In genomic region chr17:20284575-20284974, GRCh38 we compare ENCODE assay signal across 32 cellular contexts.
DNase-seq lines count a peak whose midpoint lies in the region; ATAC-seq and TF ChIP-seq lines count a peak whose summit lies in the region.
"Had no signal": no experiment of that assay in that cellular context is flagged by ENCODE, and none has a peak within 500 bp of the region (broad histone marks: within the 10 kb centered on the region; RNA-seq: fewer than 3 reads in every experiment).

No MANE protein-coding gene starts in this region.

- H3K27ac ChIP-seq in ectodermal cell (ENCODE audit: insufficient read depth, low read depth, low read length, poor library complexity, severe bottlenecking) = peak overlapping the region; percentile 58
- H3K27ac ChIP-seq in substantia nigra (ENCODE audit: low read depth, low read length, poor library complexity, severe bottlenecking) = peak overlapping the region; percentile 46
- H3K27ac ChIP-seq: adrenal gland, body of pancreas, heart right ventricle, lower lobe of right lung, Peyer's patch, transverse colon had no signal

- H3K36me3 ChIP-seq in ectodermal cell (ENCODE audit: control insufficient read depth, insufficient read depth, low read length) = no peaks in the 10 kb centered on the region
- H3K36me3 ChIP-seq: adrenal gland, lower lobe of right lung, Peyer's patch, transverse colon had no signal

- DNase-seq in WTC11 (ENCODE audit: low spot score) (no peak), substantia nigra (lab: John Stamatoyannopoulos, UW) (no peak), NCI-H1417 (lab: John Stamatoyannopoulos, UW) (no peak), SHP77 (lab: John Stamatoyannopoulos, UW) (no peak)
- DNase-seq: activated CD4-positive, alpha-beta T cell treated with anti-CD3 and anti-CD28 coated beads for 4 hours; activated CD8-positive, alpha-beta T cell treated with anti-CD3 and anti-CD28 coated beads, Interleukin-2, amount 10 ng/mL, durations not matched to agents 7 days and 5 days; activated naive CD4-positive, alpha-beta T cell treated with anti-CD3 and anti-CD28 coated beads for 36 hours; body of pancreas; C1 segment of cervical spinal cord; effector memory CD8-positive, alpha-beta T cell; foreskin melanocyte; HCEC 1CT; heart right ventricle; Karpas-422; lower lobe of right lung; mucosa of descending colon; NCI-H1436 treated with DMSO at 0.1 percent for 48 hours; NCI-H2107; NCI-H748 treated with DMSO at 0.1 percent for 48 hours; Peyer's patch; posterior cingulate gyrus; right cardiac atrium; SHP77 treated with DMSO at 0.1 percent for 48 hours; stimulated activated CD4-positive, alpha-beta T cell treated with anti-CD3 and anti-CD28 coated beads, Interleukin-4, amount 100 ng/mL, for 24 hours; SW 1271; T-helper 9 cell; transverse colon had no signal

- POLR2A ChIA-PET in WTC11 (lab: Charles Lee) = no interaction called here

- peaks cover 25% of the 10 kb centered on the region for H3K4me1 ChIP-seq in ectodermal cell (ENCODE audit: control insufficient read depth, insufficient read depth, low read length)
- H3K4me1 ChIP-seq: body of pancreas, lower lobe of right lung, Peyer's patch, transverse colon had no signal

- TF ChIP-seq CTCF in WTC11 (IDR thresholded peaks at IDR 0.05) = no peak
- TF ChIP-seq CTCF in nephron (IDR thresholded peaks at IDR 0.05; ENCODE audit: unreplicated experiment in 3 of 3) = no peak

- H3K4me3 Mint-ChIP-seq in WTC11 (no peak overlapping the region), nephron (no peak overlapping the region)
- H3K4me3 Mint-ChIP-seq: activated CD8-positive, alpha-beta T cell treated with anti-CD3 and anti-CD28 coated beads, Interleukin-2, amount 10 ng/mL, durations not matched to agents 7 days and 5 days; activated naive CD4-positive, alpha-beta T cell treated with anti-CD3 and anti-CD28 coated beads for 36 hours; effector memory CD8-positive, alpha-beta T cell; natural killer cell treated with Interleukin-12 subunit alpha and Interleukin-12 subunit beta and Interleukin-15 and Interleukin-18, amount 100 ng/mL, for 72 hours had no signal

- no peaks in the 10 kb centered on the region for H3K27me3 ChIP-seq in ectodermal cell (ENCODE audit: control insufficient read depth, insufficient read depth, low read length, poor library complexity, severe bottlenecking)
- H3K27me3 ChIP-seq: adrenal gland, body of pancreas, heart right ventricle, Peyer's patch, transverse colon had no signal

- H3K27me3 Mint-ChIP-seq in WTC11 (ENCODE audit: low read depth) (no peaks in the 10 kb centered on the region), nephron (ENCODE audit: low read depth) (no peaks in the 10 kb centered on the region)
- H3K27me3 Mint-ChIP-seq: effector memory CD8-positive, alpha-beta T cell; natural killer cell treated with Interleukin-12 subunit alpha and Interleukin-12 subunit beta and Interleukin-15 and Interleukin-18, amount 100 ng/mL, for 72 hours had no signal

- H3K36me3 Mint-ChIP-seq in WTC11 (peaks cover 18% of the 10 kb centered on the region), nephron (ENCODE audit: low read depth) (peaks cover 11% of the 10 kb centered on the region)
- H3K36me3 Mint-ChIP-seq: natural killer cell treated with Interleukin-12 subunit alpha and Interleukin-12 subunit beta and Interleukin-15 and Interleukin-18, amount 100 ng/mL, for 72 hours had no signal

- no peak for ATAC-seq in WTC11
- ATAC-seq in GM19324 (IDR thresholded peaks at IDR 0.05; ENCODE audit: low FRiP score, unreplicated experiment) = no peak
- ATAC-seq: activated CD8-positive, alpha-beta T cell treated with anti-CD3 and anti-CD28 coated beads, Interleukin-2, amount 10 ng/mL, durations not matched to agents 7 days and 5 days; body of pancreas; effector memory CD8-positive, alpha-beta T cell; lower lobe of right lung; mucosa of descending colon; natural killer cell treated with Interleukin-12 subunit alpha and Interleukin-12 subunit beta and Interleukin-15 and Interleukin-18, amount 100 ng/mL, for 72 hours; right cardiac atrium had no signal

- H3K4me3 ChIP-seq in ectodermal cell (ENCODE audit: insufficient read depth, low read depth, low read length) = no peak overlapping the region
- H3K4me3 ChIP-seq: adrenal gland, body of pancreas, heart right ventricle, lower lobe of right lung, mucosa of descending colon, Peyer's patch, transverse colon had no signal

- CTCF ChIA-PET in WTC11 (lab: Charles Lee) = interaction anchor here (1.0 to 1.1 kb wide), 2 partner anchors 58 to 78 kb away, joined by 3 read pairs; no protein-coding TSS in a partner anchor

- H3K9me3 Mint-ChIP-seq in WTC11 = peaks cover 7% of the 10 kb centered on the region; the same call in 1 of the 2 replicates
- H3K9me3 Mint-ChIP-seq in nephron = peaks cover 4% of the 10 kb centered on the region
- H3K9me3 Mint-ChIP-seq: activated naive CD4-positive, alpha-beta T cell treated with anti-CD3 and anti-CD28 coated beads for 36 hours; effector memory CD8-positive, alpha-beta T cell; natural killer cell treated with Interleukin-12 subunit alpha and Interleukin-12 subunit beta and Interleukin-15 and Interleukin-18, amount 100 ng/mL, for 72 hours had no signal

- H3K27ac Mint-ChIP-seq in WTC11 = peak overlapping the region; percentile 16; the same call in 1 of the 2 replicates
- H3K27ac Mint-ChIP-seq in nephron = peak overlapping the region; percentile 83 to 97 (median 96)
- H3K27ac Mint-ChIP-seq: activated CD8-positive, alpha-beta T cell treated with anti-CD3 and anti-CD28 coated beads, Interleukin-2, amount 10 ng/mL, durations not matched to agents 7 days and 5 days; activated naive CD4-positive, alpha-beta T cell treated with anti-CD3 and anti-CD28 coated beads for 36 hours; effector memory CD8-positive, alpha-beta T cell; natural killer cell treated with Interleukin-12 subunit alpha and Interleukin-12 subunit beta and Interleukin-15 and Interleukin-18, amount 100 ng/mL, for 72 hours had no signal

- no peaks in the 10 kb centered on the region for H3K9me3 ChIP-seq in ectodermal cell (ENCODE audit: control insufficient read depth, low read length)
- H3K9me3 ChIP-seq: adrenal gland, body of pancreas, heart right ventricle, lower lobe of right lung, mucosa of descending colon, Peyer's patch, transverse colon had no signal

- 0 out of 2 replicates have a peak, but pooled peaks cover 2% of the 10 kb centered on the region for H3K4me1 Mint-ChIP-seq in WTC11
- peaks cover 33% of the 10 kb centered on the region for H3K4me1 Mint-ChIP-seq in nephron

TF ChIP-seq in WTC11, 78 proteins besides CTCF, POLR2A, EP300 and RAD21:
- no peak for TF ChIP-seq STAT6 (CRISPR knock-in tag; conservative IDR thresholded peaks at IDR 0.05; ENCODE audit: low read depth)
- no peak for TF ChIP-seq CREB1 (CRISPR knock-in tag; IDR thresholded peaks at IDR 0.05)
- no peak for TF ChIP-seq SP1 (CRISPR knock-in tag; conservative IDR thresholded peaks at IDR 0.05)
- TF ChIP-seq ATF1 (CRISPR knock-in tag; IDR thresholded peaks at IDR 0.05) = no peak
- TF ChIP-seq KAT7 (CRISPR knock-in tag; IDR thresholded peaks at IDR 0.05; ENCODE audit: borderline replicate concordance) = no peak
- no peak for TF ChIP-seq ATF3 (CRISPR knock-in tag; conservative IDR thresholded peaks at IDR 0.05)
- no peak for TF ChIP-seq ZNF423 (CRISPR knock-in tag; IDR thresholded peaks at IDR 0.05)
- no peak for TF ChIP-seq GRHL2 (CRISPR knock-in tag; IDR thresholded peaks at IDR 0.05; ENCODE audit: insufficient replicate concordance, severe bottlenecking)
- no peak for TF ChIP-seq JAZF1 (CRISPR knock-in tag; IDR thresholded peaks at IDR 0.05)
- no peak for TF ChIP-seq SOX15 (CRISPR knock-in tag; IDR thresholded peaks at IDR 0.05)
- no peak for TF ChIP-seq ZNF138 (CRISPR knock-in tag; conservative IDR thresholded peaks at IDR 0.05)
- TF ChIP-seq ZNF671 (CRISPR knock-in tag; IDR thresholded peaks at IDR 0.05) = no peak
- TF ChIP-seq USF2 (CRISPR knock-in tag; IDR thresholded peaks at IDR 0.05) = no peak
